Comparison of ENCODE assay signal across 8 cellular contexts in genomic region chr4:139015269-139015947, GRCh38. TPM values are rescaled to one million over a fixed set of nuclear protein-coding genes. Genes with fewer than 3 reads are reported as not detected.
A peak's percentile ranks its signal among the peaks of the same experiment; 100 is the strongest.
DNase-seq lines count a peak whose midpoint lies in the region; ATAC-seq and TF ChIP-seq lines count a peak whose summit lies in the region.

A gene with protein sequence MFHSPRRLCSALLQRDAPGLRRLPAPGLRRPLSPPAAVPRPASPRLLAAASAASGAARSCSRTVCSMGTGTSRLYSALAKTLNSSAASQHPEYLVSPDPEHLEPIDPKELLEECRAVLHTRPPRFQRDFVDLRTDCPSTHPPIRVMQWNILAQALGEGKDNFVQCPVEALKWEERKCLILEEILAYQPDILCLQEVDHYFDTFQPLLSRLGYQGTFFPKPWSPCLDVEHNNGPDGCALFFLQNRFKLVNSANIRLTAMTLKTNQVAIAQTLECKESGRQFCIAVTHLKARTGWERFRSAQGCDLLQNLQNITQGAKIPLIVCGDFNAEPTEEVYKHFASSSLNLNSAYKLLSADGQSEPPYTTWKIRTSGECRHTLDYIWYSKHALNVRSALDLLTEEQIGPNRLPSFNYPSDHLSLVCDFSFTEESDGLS (plus strand): TSS chr4:139015781. CDS start chr4:139015982, 201 bp downstream.

- H3K4me3 ChIP-seq in GM12864 (ENCODE audit: low read depth, low read length) = peak within 1 kb of the TSS; percentile 98

- ATAC-seq in HG02623 (IDR thresholded peaks at IDR 0.05; ENCODE audit: unreplicated experiment) (peak; percentile 94), SK-N-SH treated with all-trans-retinoic acid at 6 μM for 48 hours (peak; percentile 88)

- H3K4me3 Mint-ChIP-seq in activated naive CD4-positive, alpha-beta T cell treated with anti-CD3 and anti-CD28 coated beads, Interleukin-2, amount 50 U/mL, for 24 hours = peak within 1 kb of the TSS; percentile 93

- peak; percentile 92 for DNase-seq in GM12864 (ENCODE audit: low read depth)
- peak; percentile 92 for DNase-seq in NCI-H1092 treated with DMSO at 0.1 percent for 48 hours (lab: John Stamatoyannopoulos, UW)
- peak; percentile 85 for DNase-seq in globus pallidus (ENCODE audit: low spot score)
- DNase-seq in occipital lobe (lab: John Stamatoyannopoulos, UW) = peak; percentile 78

- no peak for TF ChIP-seq CTCF in GM12864 (IDR thresholded peaks at IDR 0.05; ENCODE audit: low read depth, low read length, missing control alignments)

- peaks cover 5% of the 10 kb centered on the region for H3K9me3 Mint-ChIP-seq in activated naive CD4-positive, alpha-beta T cell treated with anti-CD3 and anti-CD28 coated beads, Interleukin-2, amount 50 U/mL, for 24 hours

- peak within 1 kb of the TSS; percentile 37 for H3K27ac ChIP-seq in temporal lobe (ENCODE audit: low read depth, low read length)

- peaks cover 9% of the 10 kb centered on the region for H3K36me3 Mint-ChIP-seq in activated naive CD4-positive, alpha-beta T cell treated with anti-CD3 and anti-CD28 coated beads, Interleukin-2, amount 50 U/mL, for 24 hours

- H3K4me1 Mint-ChIP-seq in activated naive CD4-positive, alpha-beta T cell treated with anti-CD3 and anti-CD28 coated beads, Interleukin-2, amount 50 U/mL, for 24 hours = peaks cover 44% of the 10 kb centered on the region

- peak within 1 kb of the TSS; percentile 92 for H3K27ac Mint-ChIP-seq in activated naive CD4-positive, alpha-beta T cell treated with anti-CD3 and anti-CD28 coated beads, Interleukin-2, amount 50 U/mL, for 24 hours

- no peaks in the 10 kb centered on the region for H3K27me3 Mint-ChIP-seq in activated naive CD4-positive, alpha-beta T cell treated with anti-CD3 and anti-CD28 coated beads, Interleukin-2, amount 50 U/mL, for 24 hours

TF ChIP-seq in SK-N-SH treated with all-trans-retinoic acid at 6 μM for 48 hours, 23 proteins besides CTCF, POLR2A, EP300 and RAD21:
- TF ChIP-seq ZC3H10 (CRISPR knock-in tag; IDR thresholded peaks at IDR 0.05) (no peak), SNAI2 (CRISPR knock-in tag; IDR thresholded peaks at IDR 0.05) (no peak), ISL1 (CRISPR knock-in tag; IDR thresholded peaks at IDR 0.05) (no peak), ZNF8 (CRISPR knock-in tag; IDR thresholded peaks at IDR 0.05) (no peak), BACH2 (CRISPR knock-in tag; IDR thresholded peaks at IDR 0.05; ENCODE audit: borderline replicate concordance) (no peak), ESRRG (CRISPR knock-in tag; IDR thresholded peaks at IDR 0.05) (no peak), PPARA (CRISPR knock-in tag; IDR thresholded peaks at IDR 0.05; ENCODE audit: borderline replicate concordance) (no peak), TCF4 (CRISPR knock-in tag; IDR thresholded peaks at IDR 0.05; ENCODE audit: borderline replicate concordance) (no peak), TOX (CRISPR knock-in tag; IDR thresholded peaks at IDR 0.05; ENCODE audit: borderline replicate concordance) (no peak), GLIS3 (CRISPR knock-in tag; IDR thresholded peaks at IDR 0.05) (no peak), CSDC2 (CRISPR knock-in tag; IDR thresholded peaks at IDR 0.05) (no peak), OSR1 (CRISPR knock-in tag; IDR thresholded peaks at IDR 0.05) (no peak)
- TF ChIP-seq, protein P1, sequence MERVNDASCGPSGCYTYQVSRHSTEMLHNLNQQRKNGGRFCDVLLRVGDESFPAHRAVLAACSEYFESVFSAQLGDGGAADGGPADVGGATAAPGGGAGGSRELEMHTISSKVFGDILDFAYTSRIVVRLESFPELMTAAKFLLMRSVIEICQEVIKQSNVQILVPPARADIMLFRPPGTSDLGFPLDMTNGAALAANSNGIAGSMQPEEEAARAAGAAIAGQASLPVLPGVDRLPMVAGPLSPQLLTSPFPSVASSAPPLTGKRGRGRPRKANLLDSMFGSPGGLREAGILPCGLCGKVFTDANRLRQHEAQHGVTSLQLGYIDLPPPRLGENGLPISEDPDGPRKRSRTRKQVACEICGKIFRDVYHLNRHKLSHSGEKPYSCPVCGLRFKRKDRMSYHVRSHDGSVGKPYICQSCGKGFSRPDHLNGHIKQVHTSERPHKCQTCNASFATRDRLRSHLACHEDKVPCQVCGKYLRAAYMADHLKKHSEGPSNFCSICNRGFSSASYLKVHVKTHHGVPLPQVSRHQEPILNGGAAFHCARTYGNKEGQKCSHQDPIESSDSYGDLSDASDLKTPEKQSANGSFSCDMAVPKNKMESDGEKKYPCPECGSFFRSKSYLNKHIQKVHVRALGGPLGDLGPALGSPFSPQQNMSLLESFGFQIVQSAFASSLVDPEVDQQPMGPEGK (CRISPR knock-in tag; IDR thresholded peaks at IDR 0.05; ENCODE audit: borderline replicate concordance) = no peak
- TF ChIP-seq, protein P2, sequence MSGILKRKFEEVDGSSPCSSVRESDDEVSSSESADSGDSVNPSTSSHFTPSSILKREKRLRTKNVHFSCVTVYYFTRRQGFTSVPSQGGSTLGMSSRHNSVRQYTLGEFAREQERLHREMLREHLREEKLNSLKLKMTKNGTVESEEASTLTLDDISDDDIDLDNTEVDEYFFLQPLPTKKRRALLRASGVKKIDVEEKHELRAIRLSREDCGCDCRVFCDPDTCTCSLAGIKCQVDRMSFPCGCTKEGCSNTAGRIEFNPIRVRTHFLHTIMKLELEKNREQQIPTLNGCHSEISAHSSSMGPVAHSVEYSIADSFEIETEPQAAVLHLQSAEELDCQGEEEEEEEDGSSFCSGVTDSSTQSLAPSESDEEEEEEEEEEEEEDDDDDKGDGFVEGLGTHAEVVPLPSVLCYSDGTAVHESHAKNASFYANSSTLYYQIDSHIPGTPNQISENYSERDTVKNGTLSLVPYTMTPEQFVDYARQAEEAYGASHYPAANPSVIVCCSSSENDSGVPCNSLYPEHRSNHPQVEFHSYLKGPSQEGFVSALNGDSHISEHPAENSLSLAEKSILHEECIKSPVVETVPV (CRISPR knock-in tag; IDR thresholded peaks at IDR 0.05) = no peak

RNA-seq across cellular contexts. Expression of the gene that starts here (rescaled TPM):
- total RNA-seq in occipital lobe (30.6 TPM), temporal lobe (10.8 TPM)

Comparison
In these comparisons a context has a peak if more than half of its experiments do, and no peak if none do; other contexts are left out.
1. Peak in every context shown above with its lines: DNase-seq, ATAC-seq, H3K4me3 ChIP-seq and H3K27ac ChIP-seq.